8 cellular contexts compared by ENCODE assay signal in the genomic region with DNA sequence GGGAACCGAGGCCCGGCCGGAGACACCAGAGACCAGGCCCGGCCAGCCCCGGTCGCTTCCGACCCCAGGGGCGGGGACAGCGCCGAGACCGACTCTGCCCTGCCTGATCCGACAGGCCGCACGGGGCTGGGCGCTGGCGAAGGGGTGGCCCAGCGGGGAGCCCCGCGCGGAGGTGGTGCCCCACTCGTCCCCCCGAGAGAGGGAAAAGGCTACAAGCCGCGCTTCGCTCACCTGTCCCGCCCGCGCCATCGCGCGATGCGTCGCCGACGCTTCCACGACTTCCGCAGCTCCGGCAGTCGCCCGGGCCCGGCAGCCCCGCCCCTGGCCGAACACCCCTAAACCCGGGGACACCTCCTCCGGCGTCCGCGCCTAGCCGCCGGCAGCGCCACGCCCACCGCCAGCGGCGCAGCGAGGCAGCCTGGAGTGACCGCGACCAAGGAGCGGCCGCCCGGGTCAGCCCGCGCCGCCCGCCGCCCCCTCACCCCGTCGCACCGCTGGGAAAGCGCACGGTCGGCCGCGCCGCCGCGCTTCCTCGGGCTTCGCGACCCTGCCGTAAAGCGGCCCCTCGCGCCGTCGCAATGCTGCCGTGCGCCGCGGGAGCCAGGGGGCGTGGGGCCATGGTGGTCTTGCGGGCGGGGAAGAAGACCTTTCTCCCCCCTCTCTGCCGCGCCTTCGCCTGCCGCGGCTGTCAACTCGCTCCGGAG. TPM values are rescaled to one million over a fixed set of nuclear protein-coding genes. Genes with fewer than 3 reads are reported as not detected.
A peak's percentile ranks its signal among the peaks of the same experiment; 100 is the strongest.
DNase-seq lines count a peak whose midpoint lies in the region; ATAC-seq and TF ChIP-seq lines count a peak whose summit lies in the region.

A gene with protein sequence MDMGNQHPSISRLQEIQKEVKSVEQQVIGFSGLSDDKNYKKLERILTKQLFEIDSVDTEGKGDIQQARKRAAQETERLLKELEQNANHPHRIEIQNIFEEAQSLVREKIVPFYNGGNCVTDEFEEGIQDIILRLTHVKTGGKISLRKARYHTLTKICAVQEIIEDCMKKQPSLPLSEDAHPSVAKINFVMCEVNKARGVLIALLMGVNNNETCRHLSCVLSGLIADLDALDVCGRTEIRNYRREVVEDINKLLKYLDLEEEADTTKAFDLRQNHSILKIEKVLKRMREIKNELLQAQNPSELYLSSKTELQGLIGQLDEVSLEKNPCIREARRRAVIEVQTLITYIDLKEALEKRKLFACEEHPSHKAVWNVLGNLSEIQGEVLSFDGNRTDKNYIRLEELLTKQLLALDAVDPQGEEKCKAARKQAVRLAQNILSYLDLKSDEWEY (minus strand): TSS at position 273 of the 704 bp plus-strand sequence. CDS start 1,493 bp downstream, outside the sequence.
A gene with protein sequence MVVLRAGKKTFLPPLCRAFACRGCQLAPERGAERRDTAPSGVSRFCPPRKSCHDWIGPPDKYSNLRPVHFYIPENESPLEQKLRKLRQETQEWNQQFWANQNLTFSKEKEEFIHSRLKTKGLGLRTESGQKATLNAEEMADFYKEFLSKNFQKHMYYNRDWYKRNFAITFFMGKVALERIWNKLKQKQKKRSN (plus strand): TSS at position 576 of the 704 bp plus-strand sequence. CDS start 42 bp downstream, at position 618.

- H3K4me3 ChIP-seq in body of pancreas (peak within 1 kb of the TSS; percentile 88 to 100), iPS-11a (ENCODE audit: low read depth, low read length) (peak within 1 kb of the TSS; percentile 82), skeletal muscle cell (ENCODE audit: low read depth, low read length) (peak within 1 kb of the TSS; percentile 92)

- peak in 2 of 7 experiments; percentile 24 to 25 for TF ChIP-seq CTCF in body of pancreas (IDR thresholded peaks at IDR 0.05)

- intact Hi-C loops in body of pancreas (cut with DNase I) = no loop called here

- peaks cover 59% of the 10 kb centered on the region for H3K4me1 ChIP-seq in body of pancreas

- DNase-seq in NCI-H1436 (lab: John Stamatoyannopoulos, UW) (peak; percentile 76), NCI-H1436 treated with DMSO at 0.1 percent for 48 hours (lab: John Stamatoyannopoulos, UW) (no peak), NCI-H2107 (lab: John Stamatoyannopoulos, UW) (peak; percentile 67), UCSD-AML1 (lab: John Stamatoyannopoulos, UW; ENCODE audit: unreplicated experiment) (peak; percentile 91), body of pancreas (peak; percentile 82 to 87 (median 84)), skeletal muscle cell (ENCODE audit: low read depth) (no peak)

- peaks cover 0 to 3% of the 10 kb centered on the region in 2 donors for H3K36me3 ChIP-seq in body of pancreas (replicated peaks in 1 of 2; ENCODE audit: insufficient read depth in 1 of 2, low read depth in 2 of 2)

- WGBS in body of pancreas, 2 donors = 0 to 1% methylated on average over 4 to 86 of the region's 100 CpGs

- ATAC-seq in HG02943 (IDR thresholded peaks at IDR 0.05; ENCODE audit: low read depth, unreplicated experiment) = peak; percentile 64
- ATAC-seq in body of pancreas = peak; percentile 90

- H3K27me3 ChIP-seq in body of pancreas = no peaks in the 10 kb centered on the region

- TF ChIP-seq POLR2A in body of pancreas (IDR thresholded peaks at IDR 0.05) = peak; percentile 65 to 85 (median 82)

- no peaks in the 10 kb centered on the region for H3K9me3 ChIP-seq in body of pancreas

- H3K27ac ChIP-seq in body of pancreas = peak within 1 kb of the TSS; percentile 81 to 99 (median 94)

RNA-seq across cellular contexts. Expression of the first gene that starts in this region (rescaled TPM):
- total RNA-seq in body of pancreas = 10 to 100 TPM in 1 of 2 donors, 1 to 10 TPM in 1; 9.9 to 11.9 TPM

RNA-seq across cellular contexts. Expression of the second gene that starts in this region (rescaled TPM):
- total RNA-seq in body of pancreas = 10 to 100 TPM; 15.2 to 32.2 TPM

Comparison
In these comparisons a context has a peak if more than half of its experiments do, and no peak if none do; other contexts are left out.
1. DNase-seq: peak in NCI-H1436 (single experiment), NCI-H2107 (single experiment), UCSD-AML1 (single experiment) and body of pancreas (4 of 4); none in NCI-H1436 treated with DMSO at 0.1 percent for 48 hours (single experiment) and skeletal muscle cell (single experiment).
2. Peak in every context shown above with its lines, with median percentiles within 50 percentile points of each other: H3K4me3 ChIP-seq.